In the genomic region with DNA sequence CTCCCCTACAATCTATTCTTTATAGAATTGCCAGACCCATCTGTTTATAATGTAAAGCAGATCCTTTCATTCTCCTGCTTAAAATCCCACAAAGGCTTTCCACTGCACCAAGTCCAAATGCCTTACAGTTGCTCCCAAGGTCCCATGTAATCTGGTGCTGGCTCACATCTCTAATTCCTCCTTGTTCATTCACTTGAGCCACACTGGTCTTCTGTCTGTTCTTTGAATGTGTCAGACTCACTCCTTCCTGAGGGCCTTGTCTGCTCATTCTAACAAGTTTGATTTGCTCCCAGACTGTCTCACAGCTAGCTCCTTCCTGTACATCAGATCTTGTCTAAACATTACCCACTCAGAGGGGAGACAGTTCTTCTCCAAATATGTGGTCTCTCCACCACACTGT, we compare ENCODE assay signal across 2 cellular contexts.
TF ChIP-seq lines count a peak whose summit lies in the region.

No MANE protein-coding gene starts in this region.

TF ChIP-seq in SK-N-SH, 30 proteins besides CTCF, POLR2A, EP300 and RAD21:
- TF ChIP-seq NRF1 (IDR thresholded peaks at IDR 0.05; ENCODE audit: low read depth, low read length): no peak
- no peak for TF ChIP-seq GATA2 (CRISPR knock-in tag; IDR thresholded peaks at IDR 0.05)
- no peak for TF ChIP-seq FOXJ3 (CRISPR knock-in tag; IDR thresholded peaks at IDR 0.05)
- TF ChIP-seq FOSL2 (IDR thresholded peaks at IDR 0.05; ENCODE audit: borderline replicate concordance, low read depth): no peak
- no peak for TF ChIP-seq CHD2 (IDR thresholded peaks at IDR 0.05; ENCODE audit: low read length, partially characterized antibody)
- TF ChIP-seq, protein P1, sequence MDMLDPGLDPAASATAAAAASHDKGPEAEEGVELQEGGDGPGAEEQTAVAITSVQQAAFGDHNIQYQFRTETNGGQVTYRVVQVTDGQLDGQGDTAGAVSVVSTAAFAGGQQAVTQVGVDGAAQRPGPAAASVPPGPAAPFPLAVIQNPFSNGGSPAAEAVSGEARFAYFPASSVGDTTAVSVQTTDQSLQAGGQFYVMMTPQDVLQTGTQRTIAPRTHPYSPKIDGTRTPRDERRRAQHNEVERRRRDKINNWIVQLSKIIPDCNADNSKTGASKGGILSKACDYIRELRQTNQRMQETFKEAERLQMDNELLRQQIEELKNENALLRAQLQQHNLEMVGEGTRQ (IDR thresholded peaks at IDR 0.05; ENCODE audit: borderline replicate concordance, low read depth, low read length): no peak
- no peak for TF ChIP-seq NFIC (IDR thresholded peaks at IDR 0.05; ENCODE audit: borderline replicate concordance)
- TF ChIP-seq TCF12 (IDR thresholded peaks at IDR 0.05): peak; percentile 37; the same call in 1 of the 2 replicates

TF ChIP-seq in H1, 55 proteins besides CTCF, POLR2A, EP300 and RAD21:
- TF ChIP-seq PHF8 (conservative IDR thresholded peaks at IDR 0.05; ENCODE audit: low read depth, low read length) (no peak), RXRA (IDR thresholded peaks at IDR 0.05; ENCODE audit: insufficient read depth, low read depth, low read length) (no peak), KDM5A (IDR thresholded peaks at IDR 0.05; ENCODE audit: low read length) (no peak), HDAC6 (IDR thresholded peaks at IDR 0.05; ENCODE audit: low read depth, low read length) (no peak), NANOG (IDR thresholded peaks at IDR 0.05; ENCODE audit: insufficient read depth, low read depth, low read length, poor library complexity, severe bottlenecking) (no peak), CBX8 (IDR thresholded peaks at IDR 0.05; ENCODE audit: borderline replicate concordance, low read depth, low read length) (no peak), CTBP2 (IDR thresholded peaks at IDR 0.05; ENCODE audit: borderline replicate concordance, insufficient read depth, insufficient read length, low read length) (no peak), TCF12 (IDR thresholded peaks at IDR 0.05; ENCODE audit: low read depth, low read length) (no peak), CBX5 (IDR thresholded peaks at IDR 0.05; ENCODE audit: low read depth, low read length) (no peak), TEAD4 (IDR thresholded peaks at IDR 0.05; ENCODE audit: low read depth, low read length) (no peak), SP4 (IDR thresholded peaks at IDR 0.05; ENCODE audit: low read length) (no peak), CHD2 (IDR thresholded peaks at IDR 0.05; ENCODE audit: low read length) (no peak), ASH2L (IDR thresholded peaks at IDR 0.05; ENCODE audit: low read length) (no peak), SP1 (IDR thresholded peaks at IDR 0.05; ENCODE audit: low read depth, low read length) (no peak), CEBPB (IDR thresholded peaks at IDR 0.05; ENCODE audit: low read depth, low read length) (no peak), KDM4A (IDR thresholded peaks at IDR 0.05; ENCODE audit: low read depth, low read length, severe bottlenecking) (no peak)
- TF ChIP-seq, protein P2, sequence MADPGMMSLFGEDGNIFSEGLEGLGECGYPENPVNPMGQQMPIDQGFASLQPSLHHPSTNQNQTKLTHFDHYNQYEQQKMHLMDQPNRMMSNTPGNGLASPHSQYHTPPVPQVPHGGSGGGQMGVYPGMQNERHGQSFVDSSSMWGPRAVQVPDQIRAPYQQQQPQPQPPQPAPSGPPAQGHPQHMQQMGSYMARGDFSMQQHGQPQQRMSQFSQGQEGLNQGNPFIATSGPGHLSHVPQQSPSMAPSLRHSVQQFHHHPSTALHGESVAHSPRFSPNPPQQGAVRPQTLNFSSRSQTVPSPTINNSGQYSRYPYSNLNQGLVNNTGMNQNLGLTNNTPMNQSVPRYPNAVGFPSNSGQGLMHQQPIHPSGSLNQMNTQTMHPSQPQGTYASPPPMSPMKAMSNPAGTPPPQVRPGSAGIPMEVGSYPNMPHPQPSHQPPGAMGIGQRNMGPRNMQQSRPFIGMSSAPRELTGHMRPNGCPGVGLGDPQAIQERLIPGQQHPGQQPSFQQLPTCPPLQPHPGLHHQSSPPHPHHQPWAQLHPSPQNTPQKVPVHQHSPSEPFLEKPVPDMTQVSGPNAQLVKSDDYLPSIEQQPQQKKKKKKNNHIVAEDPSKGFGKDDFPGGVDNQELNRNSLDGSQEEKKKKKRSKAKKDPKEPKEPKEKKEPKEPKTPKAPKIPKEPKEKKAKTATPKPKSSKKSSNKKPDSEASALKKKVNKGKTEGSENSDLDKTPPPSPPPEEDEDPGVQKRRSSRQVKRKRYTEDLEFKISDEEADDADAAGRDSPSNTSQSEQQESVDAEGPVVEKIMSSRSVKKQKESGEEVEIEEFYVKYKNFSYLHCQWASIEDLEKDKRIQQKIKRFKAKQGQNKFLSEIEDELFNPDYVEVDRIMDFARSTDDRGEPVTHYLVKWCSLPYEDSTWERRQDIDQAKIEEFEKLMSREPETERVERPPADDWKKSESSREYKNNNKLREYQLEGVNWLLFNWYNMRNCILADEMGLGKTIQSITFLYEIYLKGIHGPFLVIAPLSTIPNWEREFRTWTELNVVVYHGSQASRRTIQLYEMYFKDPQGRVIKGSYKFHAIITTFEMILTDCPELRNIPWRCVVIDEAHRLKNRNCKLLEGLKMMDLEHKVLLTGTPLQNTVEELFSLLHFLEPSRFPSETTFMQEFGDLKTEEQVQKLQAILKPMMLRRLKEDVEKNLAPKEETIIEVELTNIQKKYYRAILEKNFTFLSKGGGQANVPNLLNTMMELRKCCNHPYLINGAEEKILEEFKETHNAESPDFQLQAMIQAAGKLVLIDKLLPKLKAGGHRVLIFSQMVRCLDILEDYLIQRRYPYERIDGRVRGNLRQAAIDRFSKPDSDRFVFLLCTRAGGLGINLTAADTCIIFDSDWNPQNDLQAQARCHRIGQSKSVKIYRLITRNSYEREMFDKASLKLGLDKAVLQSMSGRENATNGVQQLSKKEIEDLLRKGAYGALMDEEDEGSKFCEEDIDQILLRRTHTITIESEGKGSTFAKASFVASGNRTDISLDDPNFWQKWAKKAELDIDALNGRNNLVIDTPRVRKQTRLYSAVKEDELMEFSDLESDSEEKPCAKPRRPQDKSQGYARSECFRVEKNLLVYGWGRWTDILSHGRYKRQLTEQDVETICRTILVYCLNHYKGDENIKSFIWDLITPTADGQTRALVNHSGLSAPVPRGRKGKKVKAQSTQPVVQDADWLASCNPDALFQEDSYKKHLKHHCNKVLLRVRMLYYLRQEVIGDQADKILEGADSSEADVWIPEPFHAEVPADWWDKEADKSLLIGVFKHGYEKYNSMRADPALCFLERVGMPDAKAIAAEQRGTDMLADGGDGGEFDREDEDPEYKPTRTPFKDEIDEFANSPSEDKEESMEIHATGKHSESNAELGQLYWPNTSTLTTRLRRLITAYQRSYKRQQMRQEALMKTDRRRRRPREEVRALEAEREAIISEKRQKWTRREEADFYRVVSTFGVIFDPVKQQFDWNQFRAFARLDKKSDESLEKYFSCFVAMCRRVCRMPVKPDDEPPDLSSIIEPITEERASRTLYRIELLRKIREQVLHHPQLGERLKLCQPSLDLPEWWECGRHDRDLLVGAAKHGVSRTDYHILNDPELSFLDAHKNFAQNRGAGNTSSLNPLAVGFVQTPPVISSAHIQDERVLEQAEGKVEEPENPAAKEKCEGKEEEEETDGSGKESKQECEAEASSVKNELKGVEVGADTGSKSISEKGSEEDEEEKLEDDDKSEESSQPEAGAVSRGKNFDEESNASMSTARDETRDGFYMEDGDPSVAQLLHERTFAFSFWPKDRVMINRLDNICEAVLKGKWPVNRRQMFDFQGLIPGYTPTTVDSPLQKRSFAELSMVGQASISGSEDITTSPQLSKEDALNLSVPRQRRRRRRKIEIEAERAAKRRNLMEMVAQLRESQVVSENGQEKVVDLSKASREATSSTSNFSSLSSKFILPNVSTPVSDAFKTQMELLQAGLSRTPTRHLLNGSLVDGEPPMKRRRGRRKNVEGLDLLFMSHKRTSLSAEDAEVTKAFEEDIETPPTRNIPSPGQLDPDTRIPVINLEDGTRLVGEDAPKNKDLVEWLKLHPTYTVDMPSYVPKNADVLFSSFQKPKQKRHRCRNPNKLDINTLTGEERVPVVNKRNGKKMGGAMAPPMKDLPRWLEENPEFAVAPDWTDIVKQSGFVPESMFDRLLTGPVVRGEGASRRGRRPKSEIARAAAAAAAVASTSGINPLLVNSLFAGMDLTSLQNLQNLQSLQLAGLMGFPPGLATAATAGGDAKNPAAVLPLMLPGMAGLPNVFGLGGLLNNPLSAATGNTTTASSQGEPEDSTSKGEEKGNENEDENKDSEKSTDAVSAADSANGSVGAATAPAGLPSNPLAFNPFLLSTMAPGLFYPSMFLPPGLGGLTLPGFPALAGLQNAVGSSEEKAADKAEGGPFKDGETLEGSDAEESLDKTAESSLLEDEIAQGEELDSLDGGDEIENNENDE (IDR thresholded peaks at IDR 0.05; ENCODE audit: insufficient replicate concordance, low read length): no peak
- TF ChIP-seq, protein P3, sequence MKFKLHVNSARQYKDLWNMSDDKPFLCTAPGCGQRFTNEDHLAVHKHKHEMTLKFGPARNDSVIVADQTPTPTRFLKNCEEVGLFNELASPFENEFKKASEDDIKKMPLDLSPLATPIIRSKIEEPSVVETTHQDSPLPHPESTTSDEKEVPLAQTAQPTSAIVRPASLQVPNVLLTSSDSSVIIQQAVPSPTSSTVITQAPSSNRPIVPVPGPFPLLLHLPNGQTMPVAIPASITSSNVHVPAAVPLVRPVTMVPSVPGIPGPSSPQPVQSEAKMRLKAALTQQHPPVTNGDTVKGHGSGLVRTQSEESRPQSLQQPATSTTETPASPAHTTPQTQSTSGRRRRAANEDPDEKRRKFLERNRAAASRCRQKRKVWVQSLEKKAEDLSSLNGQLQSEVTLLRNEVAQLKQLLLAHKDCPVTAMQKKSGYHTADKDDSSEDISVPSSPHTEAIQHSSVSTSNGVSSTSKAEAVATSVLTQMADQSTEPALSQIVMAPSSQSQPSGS (IDR thresholded peaks at IDR 0.05; ENCODE audit: low read length): no peak
